In the genomic region with DNA sequence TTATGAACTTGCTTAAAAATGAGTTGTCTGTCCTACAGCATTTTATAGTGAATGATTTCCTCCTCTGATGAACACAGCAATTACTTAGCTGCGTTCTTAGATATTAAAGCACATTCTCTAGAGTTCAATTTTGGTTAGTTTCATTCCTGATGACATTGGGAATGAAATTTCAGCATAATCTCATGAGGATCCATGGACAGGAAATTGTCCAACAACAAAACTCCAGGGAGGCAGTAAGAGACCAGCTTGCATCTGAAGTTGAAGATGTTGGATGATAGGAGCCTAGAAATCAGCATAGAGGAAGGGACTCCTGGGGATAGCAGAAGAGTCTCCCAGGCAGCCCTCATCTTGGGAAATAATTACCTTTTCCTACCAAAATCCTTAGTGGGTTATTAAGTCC, we compare ENCODE assay signal across 13 cellular contexts.
DNase-seq lines count a peak whose midpoint lies in the region; ATAC-seq lines count a peak whose summit lies in the region.
"Had no signal": no experiment of that assay in that cellular context is flagged by ENCODE, and none has a peak within 500 bp of the region (broad histone marks: within the 10 kb centered on the region; RNA-seq: fewer than 3 reads in every experiment).

No MANE protein-coding gene starts in this region.

- intact Hi-C loops in activated CD4-positive, alpha-beta T cell treated with anti-CD3 and anti-CD28 coated beads, Interleukin-2, amount 10 ng/mL, durations not matched to agents 24 days and 14 days (cut with micrococcal nuclease), result loop anchor here (1.0 to 10.0 kb wide), 5 partner anchors 55 to 217 kb away; partner anchors contain the start of genes NUP107 and RAP1B
- intact Hi-C loops in activated T-helper 2 cell treated with anti-CD3 and anti-CD28 coated beads, Interferon-gamma antibody, Interleukin-2, Interleukin-4, amounts not matched to agents 10 μg/mL and 5 μg/mL and 100 μg/mL, durations not matched to agents 14 hours and 24 hours and 36 hours (cut with micrococcal nuclease), result loop anchor here (5.0 to 10.0 kb wide), 3 partner anchors 75 to 367 kb away; no protein-coding TSS in a partner anchor

- 0 out of 2 replicates have a peak overlapping the region, but pooled peaks have one; percentile 29 for H3K4me3 ChIP-seq in GM08714 (ENCODE audit: low read length)
- H3K4me3 ChIP-seq: HAP-1, upper lobe of right lung had no signal

- peaks cover 13% of the 10 kb centered on the region for H3K9me3 Mint-ChIP-seq in activated CD4-positive, alpha-beta T cell treated with anti-CD3 and anti-CD28 coated beads, Interleukin-2, amount 10 ng/mL, durations not matched to agents 24 days and 14 days
- peaks cover 14% of the 10 kb centered on the region for H3K9me3 Mint-ChIP-seq in activated T-helper 2 cell treated with anti-CD3 and anti-CD28 coated beads, Interferon-gamma antibody, Interleukin-2, Interleukin-4, amounts not matched to agents 10 μg/mL and 5 μg/mL and 100 μg/mL, durations not matched to agents 14 hours and 24 hours and 36 hours
- peaks cover 12% of the 10 kb centered on the region for H3K9me3 Mint-ChIP-seq in natural killer cell treated with Interleukin-12 subunit alpha and Interleukin-12 subunit beta and Interleukin-15 and Interleukin-18, amount 100 ng/mL, for 72 hours

- H3K27ac Mint-ChIP-seq in activated CD4-positive, alpha-beta T cell treated with anti-CD3 and anti-CD28 coated beads, Interleukin-2, amount 10 ng/mL, durations not matched to agents 24 days and 14 days, result peak overlapping the region; percentile 92
- H3K27ac Mint-ChIP-seq in activated T-helper 2 cell treated with anti-CD3 and anti-CD28 coated beads, Interferon-gamma antibody, Interleukin-2, Interleukin-4, amounts not matched to agents 10 μg/mL and 5 μg/mL and 100 μg/mL, durations not matched to agents 14 hours and 24 hours and 36 hours, result peak overlapping the region; percentile 93
- peak overlapping the region; percentile 92 to 96 for H3K27ac Mint-ChIP-seq in natural killer cell treated with Interleukin-12 subunit alpha and Interleukin-12 subunit beta and Interleukin-15 and Interleukin-18, amount 100 ng/mL, for 72 hours

- H3K4me1 Mint-ChIP-seq in activated CD4-positive, alpha-beta T cell treated with anti-CD3 and anti-CD28 coated beads, Interleukin-2, amount 10 ng/mL, durations not matched to agents 24 days and 14 days, result peaks cover 39% of the 10 kb centered on the region
- H3K4me1 Mint-ChIP-seq in activated T-helper 2 cell treated with anti-CD3 and anti-CD28 coated beads, Interferon-gamma antibody, Interleukin-2, Interleukin-4, amounts not matched to agents 10 μg/mL and 5 μg/mL and 100 μg/mL, durations not matched to agents 14 hours and 24 hours and 36 hours (ENCODE audit: low read depth), result peaks cover 47% of the 10 kb centered on the region
- peaks cover 55 to 66% of the 10 kb centered on the region in 2 donors for H3K4me1 Mint-ChIP-seq in natural killer cell treated with Interleukin-12 subunit alpha and Interleukin-12 subunit beta and Interleukin-15 and Interleukin-18, amount 100 ng/mL, for 72 hours (ENCODE audit: low read depth in 2 of 2)

- H3K4me3 Mint-ChIP-seq in activated CD4-positive, alpha-beta T cell treated with anti-CD3 and anti-CD28 coated beads, Interleukin-2, amount 10 ng/mL, durations not matched to agents 24 days and 14 days, result peak overlapping the region; percentile 46
- no peak overlapping the region for H3K4me3 Mint-ChIP-seq in activated T-helper 2 cell treated with anti-CD3 and anti-CD28 coated beads, Interferon-gamma antibody, Interleukin-2, Interleukin-4, amounts not matched to agents 10 μg/mL and 5 μg/mL and 100 μg/mL, durations not matched to agents 14 hours and 24 hours and 36 hours (ENCODE audit: low read depth)
- peak overlapping the region; percentile 71 for H3K4me3 Mint-ChIP-seq in natural killer cell treated with Interleukin-12 subunit alpha and Interleukin-12 subunit beta and Interleukin-15 and Interleukin-18, amount 100 ng/mL, for 72 hours

- no peak for DNase-seq in activated CD4-positive, alpha-beta T cell treated with anti-CD3 and anti-CD28 coated beads, Interleukin-2, amount 10 ng/mL, durations not matched to agents 24 days and 14 days
- DNase-seq in activated CD4-positive, alpha-beta T cell treated with anti-CD3 and anti-CD28 coated beads, Interleukin-2, amount 50 U/mL, for 48 hours, result no peak
- no peak for DNase-seq in activated T-helper 2 cell treated with anti-CD3 and anti-CD28 coated beads, Interferon-gamma antibody, Interleukin-2, Interleukin-4, amounts not matched to agents 10 μg/mL and 5 μg/mL and 100 μg/mL, durations not matched to agents 14 hours and 24 hours and 36 hours (ENCODE audit: low spot score)
- DNase-seq in natural killer cell treated with Interleukin-12 subunit alpha and Interleukin-12 subunit beta and Interleukin-15 and Interleukin-18, amount 100 ng/mL, for 72 hours (ENCODE audit: low spot score), result no peak
- DNase-seq in mesenteric fat pad (ENCODE audit: low spot score) (no peak), NCI-H524 treated with DMSO at 0.1 percent for 48 hours (lab: John Stamatoyannopoulos, UW) (no peak), hypothalamus (lab: John Stamatoyannopoulos, UW) (no peak)
- DNase-seq: NCI-H187, NCI-H510A, SK-N-SH, upper lobe of right lung had no signal

- H3K27me3 Mint-ChIP-seq in activated CD4-positive, alpha-beta T cell treated with anti-CD3 and anti-CD28 coated beads, Interleukin-2, amount 10 ng/mL, durations not matched to agents 24 days and 14 days, result no peaks in the 10 kb centered on the region
- H3K27me3 Mint-ChIP-seq in activated T-helper 2 cell treated with anti-CD3 and anti-CD28 coated beads, Interferon-gamma antibody, Interleukin-2, Interleukin-4, amounts not matched to agents 10 μg/mL and 5 μg/mL and 100 μg/mL, durations not matched to agents 14 hours and 24 hours and 36 hours (ENCODE audit: low read depth), result no peaks in the 10 kb centered on the region
- H3K27me3 Mint-ChIP-seq in natural killer cell treated with Interleukin-12 subunit alpha and Interleukin-12 subunit beta and Interleukin-15 and Interleukin-18, amount 100 ng/mL, for 72 hours, result no peaks in the 10 kb centered on the region

- ATAC-seq in natural killer cell treated with Interleukin-12 subunit alpha and Interleukin-12 subunit beta and Interleukin-15 and Interleukin-18, amount 100 ng/mL, for 72 hours, result no peak

- peaks cover 16% of the 10 kb centered on the region for H3K36me3 Mint-ChIP-seq in activated CD4-positive, alpha-beta T cell treated with anti-CD3 and anti-CD28 coated beads, Interleukin-2, amount 10 ng/mL, durations not matched to agents 24 days and 14 days (ENCODE audit: low read depth)
- H3K36me3 Mint-ChIP-seq in activated T-helper 2 cell treated with anti-CD3 and anti-CD28 coated beads, Interferon-gamma antibody, Interleukin-2, Interleukin-4, amounts not matched to agents 10 μg/mL and 5 μg/mL and 100 μg/mL, durations not matched to agents 14 hours and 24 hours and 36 hours (ENCODE audit: low read depth), result peaks cover 12% of the 10 kb centered on the region
- peaks cover 26% of the 10 kb centered on the region for H3K36me3 Mint-ChIP-seq in natural killer cell treated with Interleukin-12 subunit alpha and Interleukin-12 subunit beta and Interleukin-15 and Interleukin-18, amount 100 ng/mL, for 72 hours
